ENCODE assay signal across 15 cellular contexts in the genomic region with DNA sequence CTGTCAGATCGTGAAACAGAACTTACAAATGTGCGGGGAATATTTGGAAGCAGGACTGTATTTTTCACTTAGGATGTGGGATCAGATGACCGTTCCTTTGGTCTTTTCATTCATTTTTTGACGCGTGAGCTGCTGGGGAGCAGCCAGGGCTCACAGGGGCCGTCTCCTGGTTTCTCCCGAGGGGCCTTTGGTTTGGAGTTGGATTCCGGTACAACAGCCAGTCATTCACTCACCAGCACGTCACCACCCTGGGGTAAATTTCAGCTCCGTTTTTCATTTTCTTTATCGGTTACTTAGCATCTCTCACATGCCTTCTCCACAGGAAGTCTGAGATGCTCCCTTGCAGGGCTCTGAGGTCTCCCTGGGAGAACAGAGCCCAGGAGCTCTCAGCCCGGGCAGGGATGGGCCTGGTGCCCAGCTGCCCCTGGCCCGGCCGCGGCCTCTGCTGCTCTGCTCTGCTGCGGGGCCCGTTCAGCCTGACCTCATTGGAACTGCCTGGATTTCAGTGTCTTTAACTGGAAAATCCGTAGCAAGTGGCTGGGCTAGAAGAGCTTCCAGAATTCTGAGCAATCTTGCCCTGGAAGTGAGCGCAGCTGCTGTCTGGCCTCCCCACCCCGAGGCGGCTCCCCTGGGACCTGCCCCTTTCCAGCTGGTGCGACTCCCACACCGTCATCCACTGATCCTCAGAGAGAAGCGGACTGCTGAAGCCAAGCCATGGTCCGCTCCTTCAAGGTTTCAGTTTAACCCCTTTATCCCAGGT.
DNase-seq lines count a peak whose midpoint lies in the region; ATAC-seq and TF ChIP-seq lines count a peak whose summit lies in the region.
"Had no signal": no experiment of that assay in that cellular context is flagged by ENCODE, and none has a peak within 500 bp of the region (broad histone marks: within the 10 kb centered on the region; RNA-seq: fewer than 3 reads in every experiment).

No MANE protein-coding gene starts in this region.

- peak; percentile 32; the same call in 2 of the 3 replicates for ATAC-seq in GM23338
- ATAC-seq in GM18909 (IDR thresholded peaks at IDR 0.05; ENCODE audit: poor library complexity, unreplicated experiment), result no peak
- no peak for ATAC-seq in GM21786 (IDR thresholded peaks at IDR 0.05; ENCODE audit: unreplicated experiment)

- H2BK120ac ChIP-seq in neuronal stem cell (ENCODE audit: low read depth, low read length), result no peak overlapping the region

- no peak overlapping the region for H3K4me3 Mint-ChIP-seq in GM23338
- H3K4me3 Mint-ChIP-seq: neural progenitor cell; stimulated activated naive CD8-positive, alpha-beta T cell treated with anti-CD3 and anti-CD28 coated beads, Interleukin-15, Interleukin-2, amounts not matched to agents 100 ng/mL and 50 ng/mL, for 24 hours had no signal

- H3K27ac ChIP-seq in GM23338 (ENCODE audit: low read depth) (no peak overlapping the region), neuronal stem cell (replicated peaks; ENCODE audit: low read length) (no peak overlapping the region), testis (no peak overlapping the region)
- H3K27ac ChIP-seq: breast epithelium, neural progenitor cell had no signal

- H3K9ac ChIP-seq in neuronal stem cell (ENCODE audit: low read depth, low read length, poor library complexity), result no peak overlapping the region
- H3K9ac ChIP-seq: neural progenitor cell had no signal

- H3K27ac Mint-ChIP-seq in GM23338, result no peak overlapping the region
- H3K27ac Mint-ChIP-seq: neural progenitor cell; stimulated activated naive CD8-positive, alpha-beta T cell treated with anti-CD3 and anti-CD28 coated beads, Interleukin-15, Interleukin-2, amounts not matched to agents 100 ng/mL and 50 ng/mL, for 24 hours had no signal

- H3K14ac ChIP-seq in neuronal stem cell (ENCODE audit: low read length), result no peak overlapping the region

- H3K4me1 Mint-ChIP-seq in GM23338, result no peaks in the 10 kb centered on the region; the same call in 2 of the 3 replicates

- no peak overlapping the region for H2BK5ac ChIP-seq in neuronal stem cell (ENCODE audit: low read length)

- intact Hi-C loops in testis (cut with DNase I; ENCODE audit: low total_unique reads), result no loop called here

- H3K27me3 ChIP-seq in GM23338 (ENCODE audit: insufficient read depth), result no peaks in the 10 kb centered on the region
- peaks cover 0 to 4% (median 0%) of the 10 kb centered on the region in 3 experiments for H3K27me3 ChIP-seq in neuronal stem cell (ENCODE audit: control insufficient read depth in 3 of 3, insufficient read depth in 3 of 3, low read depth in 1 of 3, low read length in 3 of 3)
- no peaks in the 10 kb centered on the region for H3K27me3 ChIP-seq in testis
- H3K27me3 ChIP-seq: neural progenitor cell had no signal

- H3K4me2 ChIP-seq in GM23338 (no peak overlapping the region), neuronal stem cell (ENCODE audit: insufficient read depth, low read length, poor library complexity, severe bottlenecking) (no peak overlapping the region)
- H3K4me2 ChIP-seq: neural progenitor cell had no signal

- DNase-seq in GM23338 (ENCODE audit: low spot score) (no peak), NCI-H82 treated with DMSO at 0.1 percent for 48 hours (lab: John Stamatoyannopoulos, UW; ENCODE audit: unreplicated experiment) (peak; percentile 65), fibroblast of the aortic adventitia (ENCODE audit: low read depth) (peak; percentile 11), neuronal stem cell (ENCODE audit: low spot score) (no peak), testis (no peak), DMS79 (lab: John Stamatoyannopoulos, UW) (no peak)
- DNase-seq: DND-41; effector memory CD4-positive, alpha-beta T cell; mammary epithelial cell had no signal

- H3K9me3 Mint-ChIP-seq in GM23338, result no peaks in the 10 kb centered on the region; the same call in 2 of the 3 replicates
- H3K9me3 Mint-ChIP-seq: stimulated activated naive CD8-positive, alpha-beta T cell treated with anti-CD3 and anti-CD28 coated beads, Interleukin-15, Interleukin-2, amounts not matched to agents 100 ng/mL and 50 ng/mL, for 24 hours had no signal

- H3F3A ChIP-seq in GM23338 (replicated peaks; ENCODE audit: low read depth), result 0 out of 2 replicates have a peak, but pooled peaks cover 3% of the 10 kb centered on the region

- H3K36me3 ChIP-seq in GM23338 (ENCODE audit: insufficient read depth) (no peaks in the 10 kb centered on the region), neuronal stem cell (replicated peaks in 1 of 2; ENCODE audit: control insufficient read depth in 2 of 2, insufficient read depth in 2 of 2, low read length in 2 of 2) (peaks cover 0 to 9% of the 10 kb centered on the region in 2 donors), testis (ENCODE audit: low read depth, missing control alignments) (no peaks in the 10 kb centered on the region)
- H3K36me3 ChIP-seq: breast epithelium, HAP-1, neural progenitor cell had no signal

- TF ChIP-seq POLR2A in testis (IDR thresholded peaks at IDR 0.05), result no peak

- H3K4me3 ChIP-seq in GM23338 (no peak overlapping the region), fibroblast of the aortic adventitia (ENCODE audit: low read depth, low read length) (no peak overlapping the region), neuronal stem cell (ENCODE audit: low read length in 2 of 2) (no peak overlapping the region), testis (no peak overlapping the region)
- H3K4me3 ChIP-seq: breast epithelium, HAP-1, neural progenitor cell had no signal

- no peaks in the 10 kb centered on the region for H3K9me2 ChIP-seq in GM23338 (ENCODE audit: insufficient read depth)

- no peak overlapping the region for H4K91ac ChIP-seq in neuronal stem cell (ENCODE audit: low read depth, low read length, poor library complexity)

- H3K23ac ChIP-seq in neuronal stem cell (ENCODE audit: low read depth, low read length, poor library complexity), result peak overlapping the region; percentile 11

- no peaks in the 10 kb centered on the region for H3K4me1 ChIP-seq in GM23338 (ENCODE audit: insufficient read depth)
- H3K4me1 ChIP-seq in neuronal stem cell (ENCODE audit: control insufficient read depth in 2 of 2, insufficient read depth in 1 of 2, low read depth in 1 of 2, low read length in 2 of 2), result peaks cover 0 to 4% of the 10 kb centered on the region in 2 donors
- H3K4me1 ChIP-seq in testis, result no peaks in the 10 kb centered on the region
- H3K4me1 ChIP-seq: breast epithelium, HAP-1, neural progenitor cell had no signal

- H4K8ac ChIP-seq in neuronal stem cell (ENCODE audit: low read depth, low read length), result no peak overlapping the region

- peaks cover 4% of the 10 kb centered on the region for H3K27me3 Mint-ChIP-seq in GM23338 (ENCODE audit: insufficient read depth, low read depth, poor library complexity)
- H3K27me3 Mint-ChIP-seq: stimulated activated naive CD8-positive, alpha-beta T cell treated with anti-CD3 and anti-CD28 coated beads, Interleukin-15, Interleukin-2, amounts not matched to agents 100 ng/mL and 50 ng/mL, for 24 hours had no signal

- no CpG with 5 or more reads among the region's 25 CpGs for WGBS in neuronal stem cell (ENCODE audit: extremely low coverage in 2 of 2, insufficient read length in 2 of 2, insufficient replicate concordance in 1 of 2), 2 donors
- WGBS in testis, 2 donors, result 47 to 60% methylated on average over 25 of the region's 25 CpGs

- H2BK15ac ChIP-seq in neuronal stem cell (ENCODE audit: low read length), result no peak overlapping the region

- no peak overlapping the region for H2BK12ac ChIP-seq in neuronal stem cell (ENCODE audit: low read length)

- no peaks in the 10 kb centered on the region for H3K79me2 ChIP-seq in GM23338 (replicated peaks; ENCODE audit: insufficient read depth)

- H2AK5ac ChIP-seq in neuronal stem cell (ENCODE audit: low read depth, low read length), result no peak overlapping the region

- H3K4ac ChIP-seq in neuronal stem cell (ENCODE audit: low read length), result no peak overlapping the region

- peak overlapping the region; percentile 30 for H3K18ac ChIP-seq in neuronal stem cell (ENCODE audit: low read length)

- H4K20me1 ChIP-seq in GM23338 (replicated peaks; ENCODE audit: insufficient read depth), result no peaks in the 10 kb centered on the region

- H3K79me1 ChIP-seq in neuronal stem cell (ENCODE audit: low read depth, low read length), result peaks cover 9% of the 10 kb centered on the region

- no peak for TF ChIP-seq CTCF in GM23338 (conservative IDR thresholded peaks at IDR 0.05; ENCODE audit: low read depth in 2 of 2)
- no peak for TF ChIP-seq CTCF in fibroblast of the aortic adventitia (IDR thresholded peaks at IDR 0.05; ENCODE audit: insufficient read depth, low read length)
- no peak for TF ChIP-seq CTCF in testis (IDR thresholded peaks at IDR 0.05)

- H2AFZ ChIP-seq in GM23338, result peak overlapping the region; percentile 10; the same call in 1 of the 2 replicates
- H2AFZ ChIP-seq in neuronal stem cell (ENCODE audit: low read length), result no peak overlapping the region
- H2AFZ ChIP-seq: neural progenitor cell had no signal

- H3K9me3 ChIP-seq in neuronal stem cell (replicated peaks in 1 of 2; ENCODE audit: control insufficient read depth in 2 of 2, insufficient read depth in 1 of 2, low read depth in 1 of 2, low read length in 2 of 2), result peaks cover 0 to 16% of the 10 kb centered on the region in 2 donors
- no peaks in the 10 kb centered on the region for H3K9me3 ChIP-seq in testis
- H3K9me3 ChIP-seq: breast epithelium, HAP-1 had no signal

- no peaks in the 10 kb centered on the region; the same call in 2 of the 3 replicates for H3K36me3 Mint-ChIP-seq in GM23338 (ENCODE audit: low read depth)

TF ChIP-seq in GM23338, 12 proteins besides CTCF, POLR2A, EP300 and RAD21:
- TF ChIP-seq EZH2phosphoT487 (IDR thresholded peaks at IDR 0.05; ENCODE audit: unreplicated experiment) (no peak), JUNB (IDR thresholded peaks at IDR 0.05; ENCODE audit: unreplicated experiment) (no peak), ZNF331 (CRISPR knock-in tag; IDR thresholded peaks at IDR 0.05; ENCODE audit: low read depth) (no peak), ETS1 (IDR thresholded peaks at IDR 0.05) (no peak), EZH2 (IDR thresholded peaks at IDR 0.05; ENCODE audit: low read depth, unreplicated experiment) (no peak)

Comparison
In these comparisons a context has a peak if more than half of its experiments do, and no peak if none do; other contexts are left out.
1. DNase-seq: peak in NCI-H82 treated with DMSO at 0.1 percent for 48 hours (single experiment) and fibroblast of the aortic adventitia (single experiment); none in GM23338 (single experiment), neuronal stem cell (single experiment), testis (single experiment) and DMS79 (single experiment).